In genomic region chr6:39193201-39193791, GRCh38 we compare ENCODE assay signal across 18 cellular contexts. TPM values are rescaled to one million over a fixed set of nuclear protein-coding genes. Genes with fewer than 3 reads are reported as not detected.
DNase-seq lines count a peak whose midpoint lies in the region; ATAC-seq and TF ChIP-seq lines count a peak whose summit lies in the region.
"Had no signal": no experiment of that assay in that cellular context is flagged by ENCODE, and none has a peak within 500 bp of the region (broad histone marks: within the 10 kb centered on the region; RNA-seq: fewer than 3 reads in every experiment).

No MANE protein-coding gene starts in this region.

- intact Hi-C loops in Calu3 (cut with micrococcal nuclease; ENCODE audit: unreplicated experiment): no loop called here

- H3K27me3 Mint-ChIP-seq in Calu3 (ENCODE audit: unreplicated experiment): no peaks in the 10 kb centered on the region
- H3K27me3 Mint-ChIP-seq: activated naive CD4-positive, alpha-beta T cell treated with anti-CD3 and anti-CD28 coated beads, Interleukin-2, amount 50 U/mL, for 24 hours had no signal

- H3K27ac Mint-ChIP-seq in Calu3 (ENCODE audit: unreplicated experiment): peak overlapping the region; percentile 54
- H3K27ac Mint-ChIP-seq: activated naive CD4-positive, alpha-beta T cell treated with anti-CD3 and anti-CD28 coated beads, Interleukin-2, amount 50 U/mL, for 24 hours had no signal

- H3K9me3 Mint-ChIP-seq in Calu3 (ENCODE audit: low read depth, unreplicated experiment): no peaks in the 10 kb centered on the region
- H3K9me3 Mint-ChIP-seq: activated naive CD4-positive, alpha-beta T cell treated with anti-CD3 and anti-CD28 coated beads, Interleukin-2, amount 50 U/mL, for 24 hours had no signal

- CTCF ChIA-PET in Calu3 (lab: Charles Lee): interaction anchor here (1.5 kb wide), 1 partner anchor 10 kb away, joined by 3 read pairs; no protein-coding TSS in a partner anchor

- H3K4me3 ChIP-seq in SJCRH30: no peak overlapping the region
- H3K4me3 ChIP-seq: PC-9, SK-N-MC had no signal

- H3K27me3 ChIP-seq in SJCRH30: no peaks in the 10 kb centered on the region
- H3K27me3 ChIP-seq: foreskin keratinocyte had no signal

- ATAC-seq in esophagus mucosa (peak; percentile 46), HG03457 (IDR thresholded peaks at IDR 0.05; ENCODE audit: unreplicated experiment) (no peak), GM19397 (IDR thresholded peaks at IDR 0.05; ENCODE audit: unreplicated experiment) (no peak)
- ATAC-seq: foreskin keratinocyte had no signal

- no peak for DNase-seq in Calu3
- peak; percentile 66 to 83 for DNase-seq in SJCRH30
- peak; percentile 12 for DNase-seq in pons (ENCODE audit: low spot score)
- no peak for DNase-seq in EL
- DNase-seq in stimulated activated CD8-positive, alpha-beta memory T cell treated with anti-CD3 and anti-CD28 coated beads, Interleukin-4, amount 100 ng/mL, for 48 hours: no peak
- DNase-seq: activated CD4-positive, alpha-beta T cell treated with anti-CD3 and anti-CD28 coated beads, Interleukin-2, amount 50 U/mL, for 48 hours; foreskin keratinocyte; Kasumi-1; left cardiac atrium; NCI-H1105 treated with DMSO at 0.1 percent for 48 hours had no signal

- H3K36me3 ChIP-seq in SJCRH30: 0 out of 2 replicates have a peak, but pooled peaks cover 6% of the 10 kb centered on the region

- H3K9me3 ChIP-seq in SJCRH30 (replicated peaks): no peaks in the 10 kb centered on the region

- H3K4me3 Mint-ChIP-seq in Calu3 (ENCODE audit: low read depth, unreplicated experiment): no peak overlapping the region
- H3K4me3 Mint-ChIP-seq: activated naive CD4-positive, alpha-beta T cell treated with anti-CD3 and anti-CD28 coated beads, Interleukin-2, amount 50 U/mL, for 24 hours had no signal

- H3K36me3 Mint-ChIP-seq in Calu3 (ENCODE audit: insufficient read depth, unreplicated experiment): peaks cover 75% of the 10 kb centered on the region

- TF ChIP-seq CTCF in Calu3 (IDR thresholded peaks at IDR 0.05; ENCODE audit: unreplicated experiment): no peak

- no TSS peak for BruUV-seq in Calu3 (replicated peaks; lab: Mats Ljungman, UMichigan)

- H3K4me1 ChIP-seq in SJCRH30: peaks cover 24% of the 10 kb centered on the region
- H3K4me1 ChIP-seq: foreskin keratinocyte had no signal

- H3K27ac ChIP-seq in SJCRH30: peak overlapping the region; percentile 56
- H3K27ac ChIP-seq: foreskin keratinocyte, PC-9, SK-N-MC had no signal

- H3K4me1 Mint-ChIP-seq in Calu3 (ENCODE audit: low read depth, unreplicated experiment): peaks cover 55% of the 10 kb centered on the region

RNA-seq across cellular contexts. Expression of gene KCNK5, which starts 36.0 kb away (rescaled TPM):
- total RNA-seq in Calu3 (2022) (62.4 and 77.5 TPM in 2 replicates), esophagus mucosa (5.1 TPM)
- total RNA-seq in SJCRH30 (2014; rRNA removed; shearing (Covaris generic)): 9.5 and 9.7 TPM in 2 replicates
- total RNA-seq: HT1080, osteocyte had no signal

Comparison
In these comparisons a context has a peak if more than half of its experiments do, and no peak if none do; other contexts are left out.
1. DNase-seq: peak in SJCRH30 (2 of 2) and pons (single experiment); none in Calu3 (single experiment), EL (single experiment) and stimulated activated CD8-positive, alpha-beta memory T cell treated with anti-CD3 and anti-CD28 coated beads, Interleukin-4, amount 100 ng/mL, for 48 hours (single experiment).